ENCODE assay signal across 19 cellular contexts in genomic region chr3:73144276-73144675, GRCh38.
DNase-seq lines count a peak whose midpoint lies in the region; ATAC-seq and TF ChIP-seq lines count a peak whose summit lies in the region.
"Had no signal": no experiment of that assay in that cellular context is flagged by ENCODE, and none has a peak within 500 bp of the region (broad histone marks: within the 10 kb centered on the region; RNA-seq: fewer than 3 reads in every experiment).

No MANE protein-coding gene starts in this region.

- peak overlapping the region; percentile 26 for H2AFZ ChIP-seq in neuron (ENCODE audit: low read depth, low read length)
- H2AFZ ChIP-seq: neural progenitor cell had no signal

- H3K9me3 ChIP-seq in adrenal gland (replicated peaks in 1 of 3) (no peaks in the 10 kb centered on the region), neuron (ENCODE audit: low read length) (no peaks in the 10 kb centered on the region), aorta (ENCODE audit: control insufficient read depth, low read length) (no peaks in the 10 kb centered on the region)
- H3K9me3 ChIP-seq: mucosa of descending colon, thoracic aorta had no signal

- no peak overlapping the region for H3K4me3 ChIP-seq in adrenal gland
- no peak overlapping the region for H3K4me3 ChIP-seq in foreskin fibroblast (ENCODE audit: low read depth in 1 of 2, low read length in 2 of 2)
- no peak overlapping the region for H3K4me3 ChIP-seq in neuron (ENCODE audit: low read length)
- H3K4me3 ChIP-seq in aorta (ENCODE audit: low read length in 2 of 2): no peak overlapping the region
- H3K4me3 ChIP-seq: mucosa of descending colon, neural progenitor cell, thoracic aorta had no signal

- H3K36me3 ChIP-seq in adrenal gland (replicated peaks in 1 of 2) (no peaks in the 10 kb centered on the region), neuron (ENCODE audit: insufficient read depth, low read length) (no peaks in the 10 kb centered on the region), aorta (ENCODE audit: control insufficient read depth in 1 of 2, insufficient read depth in 2 of 2, low read length in 1 of 2) (no peaks in the 10 kb centered on the region)
- H3K36me3 ChIP-seq: neural progenitor cell, thoracic aorta had no signal

- TF ChIP-seq POLR2A in adrenal gland (IDR thresholded peaks at IDR 0.05): no peak

- ATAC-seq in aorta (ENCODE audit: low FRiP score) (peak; percentile 21), HG03460 (IDR thresholded peaks at IDR 0.05; ENCODE audit: unreplicated experiment) (no peak), HG02885 (IDR thresholded peaks at IDR 0.05; ENCODE audit: poor library complexity, unreplicated experiment) (no peak)
- ATAC-seq: left lobe of liver had no signal

- H3K27ac ChIP-seq in adrenal gland (peak overlapping the region in 1 of 5 donors; percentile 26), aorta (ENCODE audit: low read depth in 1 of 2, low read length in 2 of 2) (no peak overlapping the region)
- H3K27ac ChIP-seq: neural progenitor cell, thoracic aorta had no signal

- H3K4me1 ChIP-seq in adrenal gland (replicated peaks in 1 of 2) (peaks cover 0 to 21% of the 10 kb centered on the region in 2 donors), neuron (ENCODE audit: insufficient read depth, low read length) (peaks cover 13% of the 10 kb centered on the region), aorta (ENCODE audit: control insufficient read depth in 1 of 2, insufficient read depth in 2 of 2, low read length in 2 of 2) (no peaks in the 10 kb centered on the region)

- no peak for TF ChIP-seq CTCF in adrenal gland (IDR thresholded peaks at IDR 0.05)
- TF ChIP-seq CTCF in foreskin fibroblast (IDR thresholded peaks at IDR 0.05; ENCODE audit: low read depth, low read length): no peak

- no peaks in the 10 kb centered on the region for H3K27me3 ChIP-seq in adrenal gland
- no peaks in the 10 kb centered on the region for H3K27me3 ChIP-seq in neuron (ENCODE audit: insufficient read depth, low read length)
- H3K27me3 ChIP-seq in aorta (ENCODE audit: control insufficient read depth in 1 of 2, insufficient read depth in 2 of 2, low read length in 1 of 2): no peaks in the 10 kb centered on the region
- H3K27me3 ChIP-seq: neural progenitor cell had no signal

- intact Hi-C loops in adrenal gland (cut with DNase I): no loop called here
- intact Hi-C loops in aorta (cut with DNase I): no loop called here

- DNase-seq in adrenal gland (peak in 6 of 7 donors; percentile 26 to 80 (median 36)), foreskin fibroblast (peak; percentile 10 to 43), aorta (no peak), AG08395 (ENCODE audit: low spot score) (no peak)
- DNase-seq: activated B cell treated with CpG ODN at 0.5 μM for 24 hours; activated CD4-positive, alpha-beta memory T cell treated with anti-CD3 and anti-CD28 coated beads for 36 hours; activated naive CD4-positive, alpha-beta T cell treated with Interleukin-2 at 50 U/mL for 16 hours; COR-L47; foreskin melanocyte; GOT3; mucosa of descending colon; NCI-H2171; T-helper 2 cell had no signal

- WGBS in adrenal gland, 4 donors: 61 to 90% (median 81%) methylated on average over 5 of the region's 5 CpGs
- WGBS in aorta, 2 donors: 92 to 93% methylated on average over 5 of the region's 5 CpGs

Comparison
In these comparisons a context has a peak if more than half of its experiments do, and no peak if none do; other contexts are left out.
1. DNase-seq: peak in adrenal gland (6 of 7) and foreskin fibroblast (2 of 2); none in aorta (0 of 2) and AG08395 (single experiment).